ENCODE assay signal across 1 cellular context in the genomic region with DNA sequence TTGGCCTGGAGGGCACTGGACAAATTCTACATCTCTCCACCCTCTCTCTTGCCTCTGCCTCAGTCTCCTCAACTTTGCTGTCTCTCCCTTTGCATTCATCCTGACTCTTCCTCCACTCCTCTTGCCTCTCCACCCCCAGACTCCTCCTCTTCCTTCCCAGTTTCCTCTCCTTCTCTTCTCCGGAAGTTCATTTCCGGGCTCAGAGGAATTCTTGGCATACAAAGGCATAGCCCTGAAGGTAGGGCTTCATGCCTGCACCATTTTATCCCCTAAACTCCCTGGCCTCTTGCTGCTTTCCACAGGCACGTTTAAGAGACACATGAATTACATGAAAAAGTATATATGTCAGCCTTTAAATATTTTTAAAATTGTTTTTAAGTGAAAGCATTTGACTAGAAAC.
TF ChIP-seq lines count a peak whose summit lies in the region.

No MANE protein-coding gene starts in this region.

TF ChIP-seq in SK-N-SH, 30 proteins besides CTCF, POLR2A, EP300 and RAD21 (continued from another document):
- TF ChIP-seq, protein P1, sequence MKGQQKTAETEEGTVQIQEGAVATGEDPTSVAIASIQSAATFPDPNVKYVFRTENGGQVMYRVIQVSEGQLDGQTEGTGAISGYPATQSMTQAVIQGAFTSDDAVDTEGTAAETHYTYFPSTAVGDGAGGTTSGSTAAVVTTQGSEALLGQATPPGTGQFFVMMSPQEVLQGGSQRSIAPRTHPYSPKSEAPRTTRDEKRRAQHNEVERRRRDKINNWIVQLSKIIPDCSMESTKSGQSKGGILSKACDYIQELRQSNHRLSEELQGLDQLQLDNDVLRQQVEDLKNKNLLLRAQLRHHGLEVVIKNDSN (IDR thresholded peaks at IDR 0.05; ENCODE audit: borderline replicate concordance, low read depth) = no peak
- TF ChIP-seq TCF12 (IDR thresholded peaks at IDR 0.05) (no peak), FOSL2 (IDR thresholded peaks at IDR 0.05; ENCODE audit: borderline replicate concordance, low read depth) (no peak)
- TF ChIP-seq, protein P2, sequence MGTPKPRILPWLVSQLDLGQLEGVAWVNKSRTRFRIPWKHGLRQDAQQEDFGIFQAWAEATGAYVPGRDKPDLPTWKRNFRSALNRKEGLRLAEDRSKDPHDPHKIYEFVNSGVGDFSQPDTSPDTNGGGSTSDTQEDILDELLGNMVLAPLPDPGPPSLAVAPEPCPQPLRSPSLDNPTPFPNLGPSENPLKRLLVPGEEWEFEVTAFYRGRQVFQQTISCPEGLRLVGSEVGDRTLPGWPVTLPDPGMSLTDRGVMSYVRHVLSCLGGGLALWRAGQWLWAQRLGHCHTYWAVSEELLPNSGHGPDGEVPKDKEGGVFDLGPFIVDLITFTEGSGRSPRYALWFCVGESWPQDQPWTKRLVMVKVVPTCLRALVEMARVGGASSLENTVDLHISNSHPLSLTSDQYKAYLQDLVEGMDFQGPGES (IDR thresholded peaks at IDR 0.05; ENCODE audit: low read depth, low read length) = no peak
TF ChIP-seq in SK-N-SH: peak in this region for 0.
